ENCODE assay signal across 16 cellular contexts in the genomic region with DNA sequence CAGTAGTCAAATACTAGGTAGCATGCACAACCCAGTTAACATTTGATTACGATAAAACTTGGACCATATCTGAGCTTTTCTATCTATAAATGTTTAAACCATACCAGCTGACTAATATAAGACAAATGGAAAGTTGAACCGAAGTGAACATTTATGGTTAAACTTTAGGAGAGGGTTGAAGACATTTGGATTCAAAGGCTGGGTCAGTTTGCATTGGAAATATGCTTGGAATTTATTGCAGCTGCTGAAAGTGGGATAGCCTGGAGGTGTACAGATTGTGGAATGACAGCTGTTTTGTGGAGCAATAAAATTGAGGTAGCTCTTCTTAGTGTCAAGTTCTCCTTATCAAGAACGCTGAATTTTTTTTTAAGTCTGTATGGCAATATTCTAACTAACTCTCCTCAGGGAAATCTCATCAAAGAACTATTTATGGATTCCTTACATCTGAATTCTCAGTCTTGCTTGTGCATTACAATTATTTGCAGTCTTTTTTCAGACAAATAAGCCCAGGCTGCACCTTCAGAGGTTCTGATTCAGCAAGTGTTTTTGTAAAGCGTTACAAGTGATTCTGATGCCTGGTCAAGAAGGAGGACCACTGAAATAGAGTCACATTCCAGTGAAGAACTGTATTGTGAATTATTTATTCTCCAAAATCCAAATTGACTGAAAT.
DNase-seq lines count a peak whose midpoint lies in the region; ATAC-seq and TF ChIP-seq lines count a peak whose summit lies in the region.
"Had no signal": no experiment of that assay in that cellular context is flagged by ENCODE, and none has a peak within 500 bp of the region (broad histone marks: within the 10 kb centered on the region; RNA-seq: fewer than 3 reads in every experiment).

No MANE protein-coding gene starts in this region.

- H2AFZ ChIP-seq in PC-9, result no peak overlapping the region

- no peaks in the 10 kb centered on the region for H3K79me2 ChIP-seq in PC-9 (ENCODE audit: low read depth)

- H3K27me3 ChIP-seq in PC-9 (ENCODE audit: insufficient read depth, low read depth), result no peaks in the 10 kb centered on the region
- no peaks in the 10 kb centered on the region for H3K27me3 ChIP-seq in skeletal muscle satellite cell (ENCODE audit: control insufficient read depth, insufficient read depth, low read length)
- H3K27me3 ChIP-seq in tibial nerve, result no peaks in the 10 kb centered on the region

- ATAC-seq in GM18870 (IDR thresholded peaks at IDR 0.05; ENCODE audit: unreplicated experiment) (no peak), GM21526 (IDR thresholded peaks at IDR 0.05; ENCODE audit: low FRiP score, unreplicated experiment) (no peak)
- ATAC-seq: activated CD8-positive, alpha-beta memory T cell treated with anti-CD3 and anti-CD28 coated beads, Interleukin-2, amount 10 ng/mL, durations not matched to agents 7 days and 5 days; CD8-positive, alpha-beta T cell had no signal

- DNase-seq in DMS 273 (lab: John Stamatoyannopoulos, UW; ENCODE audit: unreplicated experiment), result peak; percentile 30
- no peak for DNase-seq in DMS 273 treated with DMSO at 0.1 percent for 48 hours (lab: John Stamatoyannopoulos, UW)
- peak in 1 of 2 experiments; percentile 60 for DNase-seq in PC-9
- peak; percentile 68 for DNase-seq in glomerular visceral epithelial cell (ENCODE audit: extremely low spot score)
- no peak for DNase-seq in tibial nerve (ENCODE audit: low spot score in 2 of 2)
- DNase-seq: activated CD4-positive, CD25-positive, alpha-beta regulatory T cell; activated CD8-positive, alpha-beta memory T cell treated with anti-CD3 and anti-CD28 coated beads, Interleukin-2, amount 10 ng/mL, durations not matched to agents 7 days and 5 days; activated naive CD4-positive, alpha-beta T cell treated with anti-CD3 and anti-CD28 coated beads for 36 hours; CD8-positive, alpha-beta T cell; GDM1; NCI-H1694; NCI-H524 treated with DMSO at 0.1 percent for 48 hours had no signal

- POLR2A ChIA-PET in PC-9 (lab: Charles Lee; ENCODE audit: unreplicated experiment), result no interaction called here

- no TSS peak for BruUV-seq in PC-9 (replicated peaks; lab: Mats Ljungman, UMichigan)

- H3K9me2 ChIP-seq in PC-9 (ENCODE audit: insufficient read depth), result no peaks in the 10 kb centered on the region

- H3K4me3 ChIP-seq in PC-9, result no peak overlapping the region
- peak overlapping the region; percentile 14 for H3K4me3 ChIP-seq in skeletal muscle satellite cell (ENCODE audit: low read length)
- H3K4me3 ChIP-seq in tibial nerve, result no peak overlapping the region

- H3K4me1 ChIP-seq in PC-9 (replicated peaks; ENCODE audit: insufficient read depth), result peaks cover 22% of the 10 kb centered on the region
- H3K4me1 ChIP-seq in skeletal muscle satellite cell (ENCODE audit: control insufficient read depth, insufficient read depth, low read length), result peaks cover 36% of the 10 kb centered on the region
- no peaks in the 10 kb centered on the region for H3K4me1 ChIP-seq in tibial nerve

- H3F3A ChIP-seq in PC-9 (ENCODE audit: insufficient read depth, low read depth), result no peaks in the 10 kb centered on the region

- TF ChIP-seq CTCF in PC-9 (conservative IDR thresholded peaks at IDR 0.05) (no peak), tibial nerve (IDR thresholded peaks at IDR 0.05) (no peak)

- 43% methylated on average over 4 of the region's 4 CpGs for WGBS in tibial nerve, 2 donors

- no peak for TF ChIP-seq EP300 in tibial nerve (IDR thresholded peaks at IDR 0.05)

- H3K9me3 ChIP-seq in PC-9 (ENCODE audit: insufficient read depth, low read depth), result peaks cover 4% of the 10 kb centered on the region; the same call in 1 of the 2 replicates
- no peaks in the 10 kb centered on the region for H3K9me3 ChIP-seq in skeletal muscle satellite cell (replicated peaks; ENCODE audit: low read length)
- no peaks in the 10 kb centered on the region for H3K9me3 ChIP-seq in tibial nerve

- H3K9ac ChIP-seq in skeletal muscle satellite cell (ENCODE audit: low read depth, low read length), result peak overlapping the region; percentile 56

- intact Hi-C loops in PC-9 (cut with micrococcal nuclease; ENCODE audit: unreplicated experiment), result no loop called here

- H3K4me2 ChIP-seq in PC-9 (peak overlapping the region; percentile 18; the same call in 1 of the 2 replicates), skeletal muscle satellite cell (ENCODE audit: low read length) (peak overlapping the region; percentile 56)

- no peak overlapping the region for H3K27ac ChIP-seq in PC-9
- H3K27ac ChIP-seq in tibial nerve, result no peak overlapping the region
- H3K27ac ChIP-seq: 22Rv1 had no signal

- H3K36me3 ChIP-seq in PC-9 (ENCODE audit: low read depth) (no peaks in the 10 kb centered on the region), skeletal muscle satellite cell (ENCODE audit: insufficient read depth, low read length) (no peaks in the 10 kb centered on the region), tibial nerve (no peaks in the 10 kb centered on the region)

- CTCF ChIA-PET in PC-9 (lab: Charles Lee), result no interaction called here

- no peaks in the 10 kb centered on the region for H4K20me1 ChIP-seq in PC-9 (ENCODE audit: insufficient read depth)

- TF ChIP-seq POLR2A in tibial nerve (IDR thresholded peaks at IDR 0.05), result no peak

Comparison
In these comparisons a context has a peak if more than half of its experiments do, and no peak if none do; other contexts are left out.
1. DNase-seq: peak in DMS 273 (single experiment) and glomerular visceral epithelial cell (single experiment); none in DMS 273 treated with DMSO at 0.1 percent for 48 hours (single experiment) and tibial nerve (0 of 2).